ENCODE assay signal across 7 cellular contexts in the genomic region with DNA sequence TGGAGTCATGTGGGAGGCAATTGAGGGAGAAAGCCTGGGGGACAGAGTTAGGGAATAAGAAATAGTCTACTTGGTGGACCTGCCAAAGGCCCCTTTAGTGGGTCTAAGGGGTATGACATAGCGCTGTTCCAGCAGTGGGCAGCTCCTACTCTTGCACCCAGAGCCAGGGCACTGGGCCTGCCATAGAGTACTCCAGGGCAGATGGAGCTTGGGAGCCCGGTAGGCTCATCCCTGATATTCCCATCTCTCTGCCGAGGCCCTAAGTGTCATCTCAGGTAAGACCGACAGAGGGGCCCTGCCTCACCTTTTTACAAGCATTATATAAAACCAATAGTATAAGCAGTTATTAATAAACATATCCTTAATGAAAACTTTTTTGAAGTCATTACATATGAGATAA. TPM values are rescaled to one million over a fixed set of nuclear protein-coding genes. Genes with fewer than 3 reads are reported as not detected.
"Had no signal": no experiment of that assay in that cellular context is flagged by ENCODE, and none has a peak within 500 bp of the region (broad histone marks: within the 10 kb centered on the region; RNA-seq: fewer than 3 reads in every experiment).

No MANE protein-coding gene starts in this region.

- H3K4me3 Mint-ChIP-seq: IgD-negative memory B cell had no signal

- H3K27me3 Mint-ChIP-seq: IgD-negative memory B cell had no signal

- ATAC-seq: HepG2 had no signal

- FAIRE-seq: HepG2, HTR-8/SVneo had no signal

- H3K27ac Mint-ChIP-seq: IgD-negative memory B cell had no signal

- DNase-seq: IMR-90, KBM-7, KG1 had no signal

- H3K27ac ChIP-seq: HL-60 had no signal

RNA-seq across cellular contexts. Expression of gene SAMD9L, which starts 9.6 kb away (rescaled TPM):
- total RNA-seq: HepG2 had no signal
- polyA plus RNA-seq: HepG2 had no signal
